Comparison of ENCODE assay signal across 7 cellular contexts in the genomic region with DNA sequence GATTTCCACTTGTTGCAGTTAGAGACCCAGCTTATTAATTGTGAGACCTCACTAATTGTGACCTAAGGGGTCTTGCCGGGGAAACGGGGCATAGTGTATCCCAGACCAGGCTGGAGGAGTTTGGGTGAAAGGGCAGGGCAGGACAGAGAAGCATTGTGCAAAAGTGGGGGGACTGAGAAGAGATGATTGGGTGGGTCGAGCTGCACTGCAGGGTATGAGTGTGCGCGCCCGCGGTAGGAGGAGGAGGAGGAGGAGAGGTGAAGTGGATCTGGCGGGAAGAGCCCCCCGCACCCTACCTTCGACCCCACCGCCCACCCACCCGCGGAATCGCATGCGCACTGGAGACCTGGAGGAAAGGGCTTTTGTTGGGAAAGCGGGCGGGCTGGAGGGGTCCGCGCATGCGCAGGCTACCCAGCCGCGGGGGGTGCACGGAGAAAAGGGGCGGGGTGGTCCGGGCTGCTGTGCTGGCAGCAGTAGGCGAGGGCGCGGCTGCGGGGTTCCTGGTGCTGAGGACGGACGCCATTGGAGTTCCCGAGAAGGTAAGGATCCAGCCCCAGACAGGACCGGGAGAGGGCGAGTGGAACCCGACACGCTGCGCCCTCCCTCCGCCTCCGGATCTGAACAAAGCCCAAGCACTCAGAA. TPM values are rescaled to one million over a fixed set of nuclear protein-coding genes. Genes with fewer than 3 reads are reported as not detected.
DNase-seq lines count a peak whose midpoint lies in the region; ATAC-seq, FAIRE-seq and TF ChIP-seq lines count a peak whose summit lies in the region.
"Not testable (repeated sequence)": the region's sequence is repeated elsewhere in the genome, so short reads cannot be mapped to it uniquely, and the experiment has no call there.

A gene with protein sequence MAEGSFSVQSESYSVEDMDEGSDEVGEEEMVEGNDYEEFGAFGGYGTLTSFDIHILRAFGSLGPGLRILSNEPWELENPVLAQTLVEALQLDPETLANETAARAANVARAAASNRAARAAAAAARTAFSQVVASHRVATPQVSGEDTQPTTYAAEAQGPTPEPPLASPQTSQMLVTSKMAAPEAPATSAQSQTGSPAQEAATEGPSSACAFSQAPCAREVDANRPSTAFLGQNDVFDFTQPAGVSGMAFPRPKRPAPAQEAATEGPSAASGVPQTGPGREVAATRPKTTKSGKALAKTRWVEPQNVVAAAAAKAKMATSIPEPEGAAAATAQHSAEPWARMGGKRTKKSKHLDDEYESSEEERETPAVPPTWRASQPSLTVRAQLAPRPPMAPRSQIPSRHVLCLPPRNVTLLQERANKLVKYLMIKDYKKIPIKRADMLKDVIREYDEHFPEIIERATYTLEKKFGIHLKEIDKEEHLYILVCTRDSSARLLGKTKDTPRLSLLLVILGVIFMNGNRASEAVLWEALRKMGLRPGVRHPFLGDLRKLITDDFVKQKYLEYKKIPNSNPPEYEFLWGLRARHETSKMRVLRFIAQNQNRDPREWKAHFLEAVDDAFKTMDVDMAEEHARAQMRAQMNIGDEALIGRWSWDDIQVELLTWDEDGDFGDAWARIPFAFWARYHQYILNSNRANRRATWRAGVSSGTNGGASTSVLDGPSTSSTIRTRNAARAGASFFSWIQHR (plus strand): TSS at position 462 of the 642 bp plus-strand sequence. CDS start 1,035 bp downstream, outside the sequence.

- not testable (repeated sequence) for TF ChIP-seq RAD21 in HepG2 (CRISPR knock-in tag; IDR thresholded peaks at IDR 0.05)

- not testable (repeated sequence) for H3K36me3 ChIP-seq in H7 (replicated peaks; ENCODE audit: control insufficient read depth, insufficient read depth, low read length); HepG2 (replicated peaks in 1 of 2; ENCODE audit: control insufficient read depth in 1 of 2, insufficient read depth in 2 of 2, low read length in 2 of 2); neural progenitor cell

- TF ChIP-seq CTCF in chondrocyte (IDR thresholded peaks at IDR 0.05); fibroblast of villous mesenchyme (IDR thresholded peaks at IDR 0.05; ENCODE audit: insufficient read depth, low read depth, low read length); HepG2 (CRISPR knock-in tag; IDR thresholded peaks at IDR 0.05); neural progenitor cell (IDR thresholded peaks at IDR 0.05): not testable (repeated sequence)

- H3K9me3 ChIP-seq in HepG2 (ENCODE audit: low read length); neural progenitor cell (ENCODE audit: low read depth): not testable (repeated sequence)

- no CpG with 5 or more reads among the region's 39 CpGs for WGBS in HepG2 (ENCODE audit: low lambda C conversion rate)

- not testable (repeated sequence) for BruUV-seq in HepG2 (replicated peaks; lab: Mats Ljungman, UMichigan)

- H3K9me3 Mint-ChIP-seq in chondrocyte (ENCODE audit: low read depth); neural progenitor cell; stimulated activated effector memory CD8-positive, alpha-beta T cell treated with anti-CD3 and anti-CD28 coated beads, Interleukin-12 subunit alpha, Interleukin-12 subunit beta, amount 100 ng/mL, for 72 hours: not testable (repeated sequence)

- H3K27me3 Mint-ChIP-seq in chondrocyte (ENCODE audit: low read depth); neural progenitor cell (ENCODE audit: insufficient read depth, low read depth): not testable (repeated sequence)

- intact Hi-C loops in HepG2 (cut with micrococcal nuclease; ENCODE audit: unreplicated experiment) = not testable (repeated sequence)

- not testable (repeated sequence) for H3K9ac ChIP-seq in HepG2 (ENCODE audit: insufficient read depth, low read depth, low read length); neural progenitor cell

- POLR2A ChIA-PET in HepG2 (lab: Yijun Ruan, JAX) = not testable (repeated sequence)

- H3K4me3 ChIP-seq in H7 (ENCODE audit: insufficient read depth, low read depth, low read length); fibroblast of villous mesenchyme (ENCODE audit: low read depth, low read length); HepG2 (replicated peaks in 1 of 3; ENCODE audit: insufficient read depth in 1 of 3, low read depth in 2 of 3, low read length in 3 of 3); neural progenitor cell: not testable (repeated sequence)

- not testable (repeated sequence) for H3K27ac Mint-ChIP-seq in chondrocyte (ENCODE audit: unreplicated experiment); neural progenitor cell; stimulated activated effector memory CD8-positive, alpha-beta T cell treated with anti-CD3 and anti-CD28 coated beads, Interleukin-12 subunit alpha, Interleukin-12 subunit beta, amount 100 ng/mL, for 72 hours

- not testable (repeated sequence) for H4K20me1 ChIP-seq in HepG2 (ENCODE audit: insufficient read depth, low read length); neural progenitor cell (ENCODE audit: low read depth)

- H3F3A ChIP-seq in neural progenitor cell (ENCODE audit: low read depth) = not testable (repeated sequence)

- H3K4me1 Mint-ChIP-seq in chondrocyte (ENCODE audit: low read depth); neural progenitor cell; stimulated activated effector memory CD8-positive, alpha-beta T cell treated with anti-CD3 and anti-CD28 coated beads, Interleukin-12 subunit alpha, Interleukin-12 subunit beta, amount 100 ng/mL, for 72 hours: not testable (repeated sequence)

- not testable (repeated sequence) for DNase-seq in H7; chondrocyte (ENCODE audit: low spot score); fibroblast of villous mesenchyme (ENCODE audit: low read depth); HepG2 (ENCODE audit: low spot score); neural progenitor cell (ENCODE audit: low spot score); stimulated activated effector memory CD8-positive, alpha-beta T cell treated with anti-CD3 and anti-CD28 coated beads, Interleukin-12 subunit alpha, Interleukin-12 subunit beta, amount 100 ng/mL, for 72 hours (ENCODE audit: low spot score in 2 of 2)

- TF ChIP-seq POLR2A in HepG2 (IDR thresholded peaks at IDR 0.05; ENCODE audit: insufficient read depth in 1 of 2, low read depth in 2 of 2, low read length in 2 of 2) = not testable (repeated sequence)

- FAIRE-seq in HepG2 (lab: Jason Lieb, UNC) = not testable (repeated sequence)

- not testable (repeated sequence) for H3K4me1 ChIP-seq in HepG2 (ENCODE audit: insufficient read depth, low read length); neural progenitor cell

- CTCF ChIA-PET in HepG2 (lab: Yijun Ruan, JAX; ENCODE audit: low intra/inter-chr PET ratio, low total read pairs) = not testable (repeated sequence)

- not testable (repeated sequence) for H3K79me2 ChIP-seq in HepG2 (ENCODE audit: insufficient read depth, low read length); neural progenitor cell (ENCODE audit: low read depth)

- not testable (repeated sequence) for H3K36me3 Mint-ChIP-seq in chondrocyte (ENCODE audit: low read depth); neural progenitor cell; stimulated activated effector memory CD8-positive, alpha-beta T cell treated with anti-CD3 and anti-CD28 coated beads, Interleukin-12 subunit alpha, Interleukin-12 subunit beta, amount 100 ng/mL, for 72 hours

- H2AFZ ChIP-seq in HepG2 (ENCODE audit: low read length); neural progenitor cell (replicated peaks): not testable (repeated sequence)

- H3K27me3 ChIP-seq in H7 (ENCODE audit: control insufficient read depth, insufficient read depth, low read length); HepG2 (ENCODE audit: control insufficient read depth in 1 of 2, insufficient read depth in 2 of 2, low read length in 2 of 2); neural progenitor cell: not testable (repeated sequence)

- ATAC-seq in SK-N-SH treated with all-trans-retinoic acid at 6 μM for 48 hours (peak; percentile 89), HepG2 (peak; percentile 82)
- ATAC-seq in stimulated activated effector memory CD8-positive, alpha-beta T cell treated with anti-CD3 and anti-CD28 coated beads, Interleukin-12 subunit alpha, Interleukin-12 subunit beta, amount 100 ng/mL, for 72 hours = peak; percentile 36

- H3K4me3 Mint-ChIP-seq in chondrocyte (ENCODE audit: unreplicated experiment); neural progenitor cell; stimulated activated effector memory CD8-positive, alpha-beta T cell treated with anti-CD3 and anti-CD28 coated beads, Interleukin-12 subunit alpha, Interleukin-12 subunit beta, amount 100 ng/mL, for 72 hours: not testable (repeated sequence)

- H3K27ac ChIP-seq in HepG2 (ENCODE audit: extremely low read length, insufficient read depth, low read length); neural progenitor cell: not testable (repeated sequence)

- not testable (repeated sequence) for TF ChIP-seq EP300 in HepG2 (IDR thresholded peaks at IDR 0.05; ENCODE audit: low read depth in 2 of 2, low read length in 2 of 2); HepG2 (CRISPR knock-in tag; IDR thresholded peaks at IDR 0.05; ENCODE audit: borderline replicate concordance)

- in situ Hi-C loops in HepG2 (cut with HindIII; ENCODE audit: extremely low pct_ligation_motif_present, low pct_unique_long_range_greater_than_20kb) = not testable (repeated sequence)

- not testable (repeated sequence) for H3K4me2 ChIP-seq in HepG2 (ENCODE audit: low read depth, low read length); neural progenitor cell

RNA-seq across cellular contexts. Expression of the gene that starts here (rescaled TPM):
- 54.0 and 69.7 TPM in 2 replicates for total RNA-seq in H7 (2014; rRNA removed; shearing (Covaris generic))
- total RNA-seq in chondrocyte = 90.8 to 129 TPM (median 119 TPM) in 3 replicates
- total RNA-seq in fibroblast of villous mesenchyme = 34.5 and 50.5 TPM in 2 replicates
- 13.8 and 35.0 TPM in 2 replicates for total RNA-seq in HepG2 (2016; rRNA removed; fragmentation: Illumina TruSeq; extraction: Trizol)
- total RNA-seq in HepG2 (2016; cell fraction: cytosol; rRNA removed; fragmentation: Illumina TruSeq; extraction: Trizol; ENCODE audit: low read depth) = 6.1 and 6.6 TPM in 2 replicates
- 12.5 and 39.1 TPM in 2 replicates for total RNA-seq in HepG2 (2016; cell fraction: insoluble cytoplasmic fraction; rRNA removed; fragmentation: Illumina TruSeq; extraction: Trizol)
- 4.4 and 9.1 TPM in 2 replicates for total RNA-seq in HepG2 (2016; cell fraction: membrane; rRNA removed; fragmentation: Illumina TruSeq; extraction: Trizol)
- total RNA-seq in HepG2 (2016; cell fraction: nucleus; rRNA removed; fragmentation: Illumina TruSeq; extraction: Trizol) = 35.3 and 36.3 TPM in 2 replicates
- 21.6 and 32.1 TPM in 2 replicates for polyA plus RNA-seq in HepG2 (2011; rRNA removed)
- 21.5 and 24.7 TPM in 2 replicates for polyA plus RNA-seq in HepG2 (2011; cell fraction: cytosol; rRNA removed)
- 112 and 138 TPM in 2 replicates for polyA plus RNA-seq in HepG2 (2011; cell fraction: nucleus; rRNA removed)
- polyA plus RNA-seq in HepG2 (2012) = 13.5 and 23.7 TPM in 2 replicates
- polyA plus RNA-seq in HepG2 (2016; cell fraction: cytosol; fragmentation: Illumina TruSeq; extraction: Trizol; ENCODE audit: low read depth) = 2.0 and 3.5 TPM in 2 replicates
- polyA plus RNA-seq in HepG2 (2016; cell fraction: insoluble cytoplasmic fraction; fragmentation: Illumina TruSeq; extraction: Trizol; ENCODE audit: low read depth) = 15.6 and 19.7 TPM in 2 replicates
- polyA plus RNA-seq in HepG2 (2016; cell fraction: membrane; fragmentation: Illumina TruSeq; extraction: Trizol; ENCODE audit: low read depth) = 3.2 TPM in 2 replicates
- 171 and 175 TPM in 2 replicates for polyA plus RNA-seq in HepG2 (2016; cell fraction: nucleus; fragmentation: Illumina TruSeq; extraction: Trizol; ENCODE audit: insufficient read depth, low read depth)
- polyA minus RNA-seq in HepG2 (2011; rRNA and poly(A)+ RNA removed; ENCODE audit: low replicate concordance) = 8.1 TPM in 1 of 2 replicates, not detected in the other
- polyA minus RNA-seq in HepG2 (2011; cell fraction: cytosol; rRNA and poly(A)+ RNA removed) = 24.8 and 31.2 TPM in 2 replicates
- 19.3 and 28.0 TPM in 2 replicates for polyA minus RNA-seq in HepG2 (2011; cell fraction: nucleus; rRNA and poly(A)+ RNA removed)
- 48.2 and 68.0 TPM in 2 replicates for total RNA-seq in neural progenitor cell (ENCODE audit: low replicate concordance)

Comparison
In these comparisons a context has a peak if more than half of its experiments do, and no peak if none do; other contexts are left out.
1. ATAC-seq: peak in every context shown above with its lines; median percentile 89 in SK-N-SH treated with all-trans-retinoic acid at 6 μM for 48 hours; 82 in HepG2; 36 in stimulated activated effector memory CD8-positive, alpha-beta T cell treated with anti-CD3 and anti-CD28 coated beads, Interleukin-12 subunit alpha, Interleukin-12 subunit beta, amount 100 ng/mL, for 72 hours.